Comparison of ENCODE assay signal across 1 cellular context in genomic region chr5:132228241-132229035, GRCh38.
TF ChIP-seq lines count a peak whose summit lies in the region.

No MANE protein-coding gene starts in this region.

TF ChIP-seq in IMR-90, 13 proteins besides CTCF, POLR2A, EP300 and RAD21:
- TF ChIP-seq BHLHE40 (IDR thresholded peaks at IDR 0.05; ENCODE audit: low read depth, low read length) (no peak), CHD1 (IDR thresholded peaks at IDR 0.05; ENCODE audit: low read depth, low read length) (no peak), RFX5 (IDR thresholded peaks at IDR 0.05; ENCODE audit: low read depth, low read length) (no peak), SMC3 (IDR thresholded peaks at IDR 0.05; ENCODE audit: low read depth, low read length) (no peak), ELK1 (IDR thresholded peaks at IDR 0.05; ENCODE audit: borderline replicate concordance, low read depth, low read length) (no peak), CEBPB (IDR thresholded peaks at IDR 0.05; ENCODE audit: low read depth, low read length) (no peak), NFE2L2 (IDR thresholded peaks at IDR 0.05; ENCODE audit: low read depth, low read length) (no peak), MAZ (IDR thresholded peaks at IDR 0.05; ENCODE audit: borderline replicate concordance, low read depth, low read length) (no peak), FOS (IDR thresholded peaks at IDR 0.05; ENCODE audit: low read depth, low read length) (no peak), MXI1 (IDR thresholded peaks at IDR 0.05; ENCODE audit: borderline replicate concordance, low read depth, low read length) (no peak)
